Comparison of ENCODE assay signal across 18 cellular contexts in genomic region chr4:124318292-124318691, GRCh38.
"Had no signal": no experiment of that assay in that cellular context is flagged by ENCODE, and none has a peak within 500 bp of the region (broad histone marks: within the 10 kb centered on the region; RNA-seq: fewer than 3 reads in every experiment).

No MANE protein-coding gene starts in this region.

- H3K27me3 ChIP-seq: adrenal gland, cardiac muscle cell, gastrocnemius medialis, heart right ventricle, right lobe of liver, upper lobe of right lung had no signal

- ATAC-seq: activated CD8-positive, alpha-beta T cell treated with anti-CD3 and anti-CD28 coated beads for 36 hours; gastrocnemius medialis; heart right ventricle; left colon; lower lobe of right lung; right lobe of liver; upper lobe of right lung; WTC11 had no signal

- H3K4me1 Mint-ChIP-seq: activated naive CD4-positive, alpha-beta T cell treated with anti-CD3 and anti-CD28 coated beads, Interleukin-2, amount 50 U/mL, for 24 hours had no signal

- H3K27ac Mint-ChIP-seq: activated CD8-positive, alpha-beta T cell treated with anti-CD3 and anti-CD28 coated beads for 36 hours; activated naive CD4-positive, alpha-beta T cell treated with anti-CD3 and anti-CD28 coated beads, Interleukin-2, amount 50 U/mL, for 24 hours; stimulated activated naive CD8-positive, alpha-beta T cell treated with anti-CD3 and anti-CD28 coated beads, Interleukin-15, Interleukin-2, amounts not matched to agents 100 ng/mL and 50 ng/mL, for 24 hours; WTC11 had no signal

- H3K4me1 ChIP-seq: lower lobe of right lung, prostate gland, right lobe of liver, upper lobe of right lung had no signal

- H3K9me3 Mint-ChIP-seq: activated CD8-positive, alpha-beta T cell treated with anti-CD3 and anti-CD28 coated beads for 36 hours; activated naive CD4-positive, alpha-beta T cell treated with anti-CD3 and anti-CD28 coated beads, Interleukin-2, amount 50 U/mL, for 24 hours; stimulated activated naive CD8-positive, alpha-beta T cell treated with anti-CD3 and anti-CD28 coated beads, Interleukin-15, Interleukin-2, amounts not matched to agents 100 ng/mL and 50 ng/mL, for 24 hours; WTC11 had no signal

- H3K9me3 ChIP-seq: adrenal gland, gastrocnemius medialis, heart right ventricle, lower lobe of right lung, prostate gland, right lobe of liver, upper lobe of right lung had no signal

- H3K4me3 ChIP-seq: adrenal gland, cardiac muscle cell, gastrocnemius medialis, heart right ventricle, lower lobe of right lung, prostate gland, right lobe of liver, upper lobe of right lung had no signal

- DNase-seq: activated CD4-positive, alpha-beta T cell treated with anti-CD3 and anti-CD28 coated beads for 4 hours; activated CD8-positive, alpha-beta memory T cell treated with anti-CD3 and anti-CD28 coated beads, Interleukin-2, amount 50 U/mL, for 4 hours; activated CD8-positive, alpha-beta T cell treated with anti-CD3 and anti-CD28 coated beads for 36 hours; activated effector memory CD4-positive, alpha-beta T cell treated with anti-CD3 and anti-CD28 coated beads, Interleukin-2, amount 50 U/mL, for 16 hours; activated T-cell treated with anti-CD3 and anti-CD28 coated beads, Interleukin-2, amount 50 U/mL, for 48 hours; adrenal gland; gastrocnemius medialis; heart right ventricle; left colon; lower lobe of right lung; right lobe of liver; upper lobe of right lung had no signal

- H3K27ac ChIP-seq: adrenal gland, cardiac muscle cell, epithelial cell of prostate, gastrocnemius medialis, heart right ventricle, lower lobe of right lung, prostate gland, right lobe of liver, upper lobe of right lung had no signal

- H3K36me3 ChIP-seq: adrenal gland, cardiac muscle cell, gastrocnemius medialis, heart right ventricle, lower lobe of right lung, prostate gland, right lobe of liver, upper lobe of right lung had no signal

- H3K4me3 Mint-ChIP-seq: activated CD8-positive, alpha-beta T cell treated with anti-CD3 and anti-CD28 coated beads for 36 hours; activated naive CD4-positive, alpha-beta T cell treated with anti-CD3 and anti-CD28 coated beads, Interleukin-2, amount 50 U/mL, for 24 hours; stimulated activated naive CD8-positive, alpha-beta T cell treated with anti-CD3 and anti-CD28 coated beads, Interleukin-15, Interleukin-2, amounts not matched to agents 100 ng/mL and 50 ng/mL, for 24 hours; WTC11 had no signal

- H3K36me3 Mint-ChIP-seq: activated naive CD4-positive, alpha-beta T cell treated with anti-CD3 and anti-CD28 coated beads, Interleukin-2, amount 50 U/mL, for 24 hours; WTC11 had no signal
